In the genomic region with DNA sequence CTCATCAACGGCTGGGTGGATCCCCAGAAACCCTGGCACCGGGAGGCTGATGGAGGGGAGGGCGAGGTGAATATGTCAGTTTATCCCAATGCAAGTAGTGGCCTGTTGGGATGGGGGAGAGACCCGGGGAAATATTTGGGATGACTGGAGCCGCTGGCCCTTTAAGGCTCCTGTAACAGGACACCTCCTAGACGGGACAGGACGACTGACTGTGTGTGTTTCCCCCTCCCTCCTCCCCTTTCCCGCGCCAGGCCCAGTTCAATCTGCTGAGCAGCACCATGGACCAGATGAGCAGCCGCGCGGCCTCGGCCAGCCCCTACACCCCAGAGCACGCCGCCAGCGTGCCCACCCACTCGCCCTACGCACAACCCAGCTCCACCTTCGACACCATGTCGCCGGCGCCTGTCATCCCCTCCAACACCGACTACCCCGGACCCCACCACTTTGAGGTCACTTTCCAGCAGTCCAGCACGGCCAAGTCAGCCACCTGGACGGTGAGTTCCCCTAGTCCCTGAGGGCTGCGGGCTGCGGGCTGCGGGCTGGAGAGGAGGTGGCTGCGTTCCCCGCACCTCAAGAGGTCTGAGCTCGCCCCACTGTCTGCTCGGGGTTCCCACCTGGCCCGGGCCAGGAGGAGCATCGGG, we compare ENCODE assay signal across 32 cellular contexts. TPM values are rescaled to one million over a fixed set of nuclear protein-coding genes. Genes with fewer than 3 reads are reported as not detected.
A peak's percentile ranks its signal among the peaks of the same experiment; 100 is the strongest.
DNase-seq lines count a peak whose midpoint lies in the region; ATAC-seq and TF ChIP-seq lines count a peak whose summit lies in the region.
"Had no signal": no experiment of that assay in that cellular context is flagged by ENCODE, and none has a peak within 500 bp of the region (broad histone marks: within the 10 kb centered on the region; RNA-seq: fewer than 3 reads in every experiment).

No MANE protein-coding gene starts in this region.

- no peaks in the 10 kb centered on the region for H3K36me3 Mint-ChIP-seq in GM23338 (ENCODE audit: low read depth)
- no peaks in the 10 kb centered on the region for H3K36me3 Mint-ChIP-seq in neural progenitor cell
- no peaks in the 10 kb centered on the region for H3K36me3 Mint-ChIP-seq in activated T-helper 17 cell treated with anti-CD3 and anti-CD28 coated beads, Interleukin-2, amount 50 U/mL, for 72 hours (ENCODE audit: low read depth)

- no peak for TF ChIP-seq CTCF in GM23338 (conservative IDR thresholded peaks at IDR 0.05; ENCODE audit: low read depth in 2 of 2)
- no peak for TF ChIP-seq CTCF in esophagus squamous epithelium (IDR thresholded peaks at IDR 0.05)
- no peak for TF ChIP-seq CTCF in neural progenitor cell (IDR thresholded peaks at IDR 0.05)

- no peak for TF ChIP-seq POLR2A in esophagus squamous epithelium (IDR thresholded peaks at IDR 0.05)

- H3K4me3 Mint-ChIP-seq in GM23338 (peak overlapping the region; percentile 76), neural progenitor cell (no peak overlapping the region)
- no peak overlapping the region for H3K4me3 Mint-ChIP-seq in activated T-helper 17 cell treated with anti-CD3 and anti-CD28 coated beads, Interleukin-2, amount 50 U/mL, for 72 hours
- H3K4me3 Mint-ChIP-seq: activated CD8-positive, alpha-beta T cell treated with anti-CD3 and anti-CD28 coated beads, Interleukin-2, amount 10 ng/mL, durations not matched to agents 7 days and 5 days; stimulated activated naive CD8-positive, alpha-beta T cell treated with anti-CD3 and anti-CD28 coated beads, Interleukin-15, Interleukin-2, amounts not matched to agents 100 ng/mL and 50 ng/mL, for 24 hours had no signal

- H3K4me1 Mint-ChIP-seq in GM23338: peaks cover 14% of the 10 kb centered on the region
- peaks cover 33% of the 10 kb centered on the region for H3K4me1 Mint-ChIP-seq in neural progenitor cell
- no peaks in the 10 kb centered on the region for H3K4me1 Mint-ChIP-seq in activated T-helper 17 cell treated with anti-CD3 and anti-CD28 coated beads, Interleukin-2, amount 50 U/mL, for 72 hours

- H3K4me3 ChIP-seq in GM23338 (peak overlapping the region; percentile 41; the same call in 1 of the 2 replicates), adipocyte (ENCODE audit: low read length) (no peak overlapping the region), esophagus squamous epithelium (peak overlapping the region; percentile 31 to 55 (median 38)), neural progenitor cell (peak overlapping the region; percentile 1)
- H3K4me3 ChIP-seq: cardiac muscle cell, heart left ventricle, right atrium auricular region, upper lobe of left lung had no signal

- DNase-seq in GM23338 (ENCODE audit: low spot score): peak; percentile 87
- peak; percentile 14 for DNase-seq in adipocyte (ENCODE audit: low read depth)
- no peak for DNase-seq in esophagus squamous epithelium (lab: John Stamatoyannopoulos, UW)
- peak; percentile 82 for DNase-seq in neural progenitor cell (ENCODE audit: low spot score)
- DNase-seq in SKM-1 treated with dmso at 0.1 percent for 144 hours (lab: John Stamatoyannopoulos, UW; ENCODE audit: unreplicated experiment): no peak
- DNase-seq in NCI-H774 (lab: John Stamatoyannopoulos, UW): no peak
- DNase-seq: activated CD8-positive, alpha-beta T cell treated with anti-CD3 and anti-CD28 coated beads, Interleukin-2, amount 10 ng/mL, durations not matched to agents 7 days and 5 days; activated T-cell treated with anti-CD3 and anti-CD28 coated beads, Interleukin-2, amount 50 U/mL, for 1 hour; amniotic stem cell; BE2C; cortex of kidney; DND-41; heart left ventricle; kidney glomerular epithelial cell; MV-4-11; NCI-H1694; NCI-H2171 treated with DMSO at 0.1 percent for 48 hours; NCI-H526 treated with DMSO at 0.1 percent for 48 hours; stimulated activated CD4-positive, alpha-beta T cell treated with anti-CD3 and anti-CD28 coated beads, Interleukin-12 subunit alpha, Interleukin-12 subunit beta, amount 100 ng/mL, for 4 hours; stimulated activated CD4-positive, alpha-beta T cell treated with anti-CD3 and anti-CD28 coated beads, Interleukin-4, amount 100 ng/mL, for 4 hours; T-helper 9 cell had no signal

- no peaks in the 10 kb centered on the region for H3K9me2 ChIP-seq in GM23338 (ENCODE audit: insufficient read depth)

- H3K4me2 ChIP-seq in GM23338 (peak overlapping the region; percentile 73), neural progenitor cell (peak overlapping the region; percentile 75)
- H3K4me2 ChIP-seq: KMS-11 had no signal

- H3F3A ChIP-seq in GM23338 (replicated peaks; ENCODE audit: low read depth) (0 out of 2 replicates have a peak, but pooled peaks cover 7% of the 10 kb centered on the region), neural progenitor cell (ENCODE audit: low read depth) (peaks cover 5% of the 10 kb centered on the region)

- H3K27me3 Mint-ChIP-seq in GM23338 (ENCODE audit: insufficient read depth, low read depth, poor library complexity) (peaks cover 11% of the 10 kb centered on the region), neural progenitor cell (ENCODE audit: insufficient read depth, low read depth) (peaks cover 24% of the 10 kb centered on the region)
- H3K27me3 Mint-ChIP-seq in activated T-helper 17 cell treated with anti-CD3 and anti-CD28 coated beads, Interleukin-2, amount 50 U/mL, for 72 hours: peaks cover 13% of the 10 kb centered on the region

- H4K20me1 ChIP-seq in GM23338 (replicated peaks; ENCODE audit: insufficient read depth) (no peaks in the 10 kb centered on the region), neural progenitor cell (ENCODE audit: low read depth) (peaks cover 8% of the 10 kb centered on the region)

- H3K27me3 ChIP-seq in GM23338 (ENCODE audit: insufficient read depth): no peaks in the 10 kb centered on the region
- peaks cover 62% of the 10 kb centered on the region for H3K27me3 ChIP-seq in adipocyte (replicated peaks; ENCODE audit: control insufficient read depth, insufficient read depth, low read length)
- peaks cover 0 to 91% (median 0%) of the 10 kb centered on the region in 4 donors for H3K27me3 ChIP-seq in esophagus squamous epithelium
- H3K27me3 ChIP-seq in neural progenitor cell: peaks cover 23% of the 10 kb centered on the region
- H3K27me3 ChIP-seq: BE2C had no signal

- no peaks in the 10 kb centered on the region for H3K36me3 ChIP-seq in GM23338 (ENCODE audit: insufficient read depth)
- H3K36me3 ChIP-seq in adipocyte (ENCODE audit: control insufficient read depth, insufficient read depth, low read length, severe bottlenecking): no peaks in the 10 kb centered on the region
- H3K36me3 ChIP-seq in esophagus squamous epithelium: no peaks in the 10 kb centered on the region
- H3K36me3 ChIP-seq in neural progenitor cell: no peaks in the 10 kb centered on the region
- H3K36me3 ChIP-seq: BE2C, cardiac muscle cell, heart left ventricle, right atrium auricular region, upper lobe of left lung had no signal

- H3K9me3 Mint-ChIP-seq in GM23338 (no peaks in the 10 kb centered on the region), neural progenitor cell (no peaks in the 10 kb centered on the region)
- no peaks in the 10 kb centered on the region for H3K9me3 Mint-ChIP-seq in activated T-helper 17 cell treated with anti-CD3 and anti-CD28 coated beads, Interleukin-2, amount 50 U/mL, for 72 hours
- H3K9me3 Mint-ChIP-seq: stimulated activated naive CD8-positive, alpha-beta T cell treated with anti-CD3 and anti-CD28 coated beads, Interleukin-15, Interleukin-2, amounts not matched to agents 100 ng/mL and 50 ng/mL, for 24 hours had no signal

- H3K27ac Mint-ChIP-seq in GM23338: no peak overlapping the region; the same call in 1 of the 2 replicates
- H3K27ac Mint-ChIP-seq in neural progenitor cell: no peak overlapping the region
- H3K27ac Mint-ChIP-seq in activated T-helper 17 cell treated with anti-CD3 and anti-CD28 coated beads, Interleukin-2, amount 50 U/mL, for 72 hours: no peak overlapping the region
- H3K27ac Mint-ChIP-seq: activated CD8-positive, alpha-beta T cell treated with anti-CD3 and anti-CD28 coated beads, Interleukin-2, amount 10 ng/mL, durations not matched to agents 7 days and 5 days; stimulated activated naive CD8-positive, alpha-beta T cell treated with anti-CD3 and anti-CD28 coated beads, Interleukin-15, Interleukin-2, amounts not matched to agents 100 ng/mL and 50 ng/mL, for 24 hours had no signal

- H3K27ac ChIP-seq in GM23338 (ENCODE audit: low read depth) (no peak overlapping the region), esophagus squamous epithelium (peak overlapping the region in 1 of 4 donors; percentile 53), neural progenitor cell (no peak overlapping the region)
- H3K27ac ChIP-seq: cardiac muscle cell, heart left ventricle, KMS-11, right atrium auricular region, upper lobe of left lung had no signal

- intact Hi-C loops in esophagus squamous epithelium (cut with DNase I): no loop called here

- H3K9me3 ChIP-seq in adipocyte (ENCODE audit: control insufficient read depth, low read length) (no peaks in the 10 kb centered on the region), esophagus squamous epithelium (no peaks in the 10 kb centered on the region), neural progenitor cell (ENCODE audit: low read depth) (no peaks in the 10 kb centered on the region)
- H3K9me3 ChIP-seq: BE2C, heart left ventricle, right atrium auricular region, upper lobe of left lung had no signal

- ATAC-seq in GM23338: peak; percentile 84
- ATAC-seq in activated T-helper 17 cell treated with anti-CD3 and anti-CD28 coated beads, Interleukin-2, amount 50 U/mL, for 72 hours (replicated peaks): no peak
- no peak for ATAC-seq in GM19455 (IDR thresholded peaks at IDR 0.05; ENCODE audit: unreplicated experiment)
- ATAC-seq: activated CD4-positive, CD25-positive, alpha-beta regulatory T cell treated with anti-CD3 and anti-CD28 coated beads, Interleukin-2, amount 50 U/mL, for 24 hours; activated CD8-positive, alpha-beta T cell treated with anti-CD3 and anti-CD28 coated beads, Interleukin-2, amount 10 ng/mL, durations not matched to agents 7 days and 5 days; heart left ventricle had no signal

- WGBS in esophagus squamous epithelium, 2 donors: 16% methylated on average over 10 of the region's 35 CpGs; no CpG with 5 or more reads in 1 of the 2 donors

- H3K79me2 ChIP-seq in GM23338 (replicated peaks; ENCODE audit: insufficient read depth) (no peaks in the 10 kb centered on the region), neural progenitor cell (ENCODE audit: low read depth) (no peaks in the 10 kb centered on the region)

- H3K4me1 ChIP-seq in GM23338 (ENCODE audit: insufficient read depth) (peaks cover 10% of the 10 kb centered on the region; the same call in 1 of the 2 replicates), adipocyte (ENCODE audit: control insufficient read depth, insufficient read depth, low read length) (no peaks in the 10 kb centered on the region), esophagus squamous epithelium (peaks cover 31 to 99% (median 40%) of the 10 kb centered on the region in 3 donors), neural progenitor cell (peaks cover 40% of the 10 kb centered on the region)
- H3K4me1 ChIP-seq: right atrium auricular region, upper lobe of left lung had no signal

- H3K9ac ChIP-seq in adipocyte (ENCODE audit: low read length): no peak overlapping the region
- H3K9ac ChIP-seq in neural progenitor cell: no peak overlapping the region
- H3K9ac ChIP-seq: KMS-11 had no signal

- H2AFZ ChIP-seq in GM23338: peak overlapping the region; percentile 78; the same call in 1 of the 2 replicates
- no peak overlapping the region for H2AFZ ChIP-seq in neural progenitor cell (replicated peaks)

RNA-seq across cellular contexts. Expression of a gene that starts 44.8 kb away (rescaled TPM):
- total RNA-seq in GM23338 (2014; rRNA removed; shearing (Covaris generic)): 0.45 TPM in 1 of 2 replicates, not detected in the other
- polyA plus RNA-seq in GM23338 (2016; fragmentation: Nextera tagmentation; extraction: Ambion mirVana): 0.18 TPM in 1 of 2 replicates, not detected in the other
- total RNA-seq in esophagus squamous epithelium (not detected), neural progenitor cell (ENCODE audit: low replicate concordance) (not detected in 2 replicates)
- total RNA-seq in activated T-helper 17 cell treated with anti-CD3 and anti-CD28 coated beads, Interleukin-2, amount 50 U/mL, for 72 hours: not detected
- total RNA-seq: A673; activated CD8-positive, alpha-beta T cell treated with anti-CD3 and anti-CD28 coated beads, Interleukin-2, amount 10 ng/mL, durations not matched to agents 7 days and 5 days; heart left ventricle; lung microvascular endothelial cell; osteoblast; right atrium auricular region; upper lobe of left lung had no signal
- polyA plus RNA-seq: heart left ventricle had no signal

RNA-seq across cellular contexts. Expression of a gene that starts 55.1 kb away (rescaled TPM):
- total RNA-seq in GM23338 (2014; rRNA removed; shearing (Covaris generic)): 1.8 and 3.4 TPM in 2 replicates
- polyA plus RNA-seq in GM23338 (2016; fragmentation: Nextera tagmentation; extraction: Ambion mirVana): 1.4 and 1.8 TPM in 2 replicates
- total RNA-seq in esophagus squamous epithelium: 1 to 10 TPM; 4.9 to 8.8 (median 7.0) TPM
- total RNA-seq in neural progenitor cell (ENCODE audit: low replicate concordance): 0.31 TPM in 1 of 2 replicates, not detected in the other
- 1 to 10 TPM in 1 of 2 donors, under 1 TPM in 1; 0.95 to 1.1 TPM for total RNA-seq in activated T-helper 17 cell treated with anti-CD3 and anti-CD28 coated beads, Interleukin-2, amount 50 U/mL, for 72 hours
- total RNA-seq: cardiac muscle cell, osteoblast had no signal

RNA-seq across cellular contexts. Expression of a gene that starts 57.5 kb away (rescaled TPM):
- 40.8 and 43.3 TPM in 2 replicates for total RNA-seq in GM23338 (2014; rRNA removed; shearing (Covaris generic))
- polyA plus RNA-seq in GM23338 (2016; fragmentation: Nextera tagmentation; extraction: Ambion mirVana): 22.6 and 24.4 TPM in 2 replicates
- total RNA-seq in esophagus squamous epithelium (10 to 100 TPM in 2 of 4 donors, 1 to 10 TPM in 2; 7.6 to 17.2 (median 11.8) TPM), neural progenitor cell (ENCODE audit: low replicate concordance) (12.0 and 18.8 TPM in 2 replicates)
- total RNA-seq in activated T-helper 17 cell treated with anti-CD3 and anti-CD28 coated beads, Interleukin-2, amount 50 U/mL, for 72 hours: 10 to 100 TPM; 14.4 to 27.7 TPM

Comparison
In these comparisons a context has a peak if more than half of its experiments do, and no peak if none do; other contexts are left out.
1. DNase-seq: peak in GM23338 (single experiment), adipocyte (single experiment) and neural progenitor cell (single experiment); none in esophagus squamous epithelium (single experiment), SKM-1 treated with dmso at 0.1 percent for 144 hours (single experiment) and NCI-H774 (single experiment).